2 cellular contexts compared by ENCODE assay signal in the genomic region with DNA sequence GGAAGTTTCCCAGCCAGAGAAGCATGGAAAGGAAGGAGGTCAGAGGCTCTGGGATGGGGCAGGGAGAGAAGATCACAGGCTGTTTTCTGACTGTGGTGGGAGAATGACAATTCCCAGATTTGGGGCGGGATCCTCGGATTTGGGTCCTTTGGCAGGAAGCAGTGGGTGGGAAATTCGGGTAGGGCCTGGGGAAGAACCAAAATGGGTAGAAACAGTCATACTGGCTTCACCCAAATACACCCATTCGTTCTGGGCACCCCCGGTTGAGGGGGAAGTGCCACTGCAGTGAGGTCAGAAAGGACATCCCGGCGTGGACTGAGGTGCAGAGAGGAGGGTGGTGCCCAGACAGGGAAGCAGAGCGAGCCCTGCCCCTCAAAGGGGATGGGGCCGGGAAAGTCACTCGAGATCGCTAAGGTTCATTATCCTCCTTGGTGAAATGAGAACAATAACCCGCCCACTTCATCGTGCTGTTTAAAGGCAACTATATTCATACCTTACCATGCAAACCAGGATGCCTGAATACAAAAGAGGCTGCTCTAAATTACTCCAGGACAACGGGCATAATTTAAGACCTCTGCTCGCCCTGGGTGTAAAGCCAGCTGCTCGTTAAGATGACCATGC.
TF ChIP-seq lines count a peak whose summit lies in the region.

No MANE protein-coding gene starts in this region.

TF ChIP-seq in H1, 55 proteins besides CTCF, POLR2A, EP300 and RAD21:
- no peak for TF ChIP-seq SAP30 (IDR thresholded peaks at IDR 0.05; ENCODE audit: insufficient read depth, insufficient replicate concordance, low read length)
- no peak for TF ChIP-seq RXRA (IDR thresholded peaks at IDR 0.05; ENCODE audit: insufficient read depth, low read depth, low read length)
- TF ChIP-seq CHD1 (IDR thresholded peaks at IDR 0.05; ENCODE audit: low read depth, low read length) = no peak
- no peak for TF ChIP-seq RBBP5 (IDR thresholded peaks at IDR 0.05; ENCODE audit: borderline replicate concordance, low read depth, low read length)
- no peak for TF ChIP-seq NRF1 (IDR thresholded peaks at IDR 0.05; ENCODE audit: low read depth, low read length)
- no peak for TF ChIP-seq SP4 (IDR thresholded peaks at IDR 0.05; ENCODE audit: low read length)
- no peak for TF ChIP-seq SRF (IDR thresholded peaks at IDR 0.05; ENCODE audit: low read depth, low read length)

TF ChIP-seq in GM12891, 5 proteins besides CTCF, POLR2A, EP300 and RAD21:
- TF ChIP-seq PAX5 (IDR thresholded peaks at IDR 0.05; ENCODE audit: insufficient read depth, low read length, severe bottlenecking) (no peak), SPI1 (IDR thresholded peaks at IDR 0.05; ENCODE audit: low read depth, low read length) (no peak), TAF1 (IDR thresholded peaks at IDR 0.05; ENCODE audit: low read depth, low read length) (no peak), POU2F2 (IDR thresholded peaks at IDR 0.05; ENCODE audit: low read depth, low read length) (no peak), POLR2AphosphoS5 (IDR thresholded peaks at IDR 0.05; ENCODE audit: low read depth, low read length) (no peak)
